In genomic region chr4:123405212-123405856, GRCh38 we compare ENCODE assay signal across 16 cellular contexts. TPM values are rescaled to one million over a fixed set of nuclear protein-coding genes. Genes with fewer than 3 reads are reported as not detected.
A peak's percentile ranks its signal among the peaks of the same experiment; 100 is the strongest.
DNase-seq lines count a peak whose midpoint lies in the region; ATAC-seq and TF ChIP-seq lines count a peak whose summit lies in the region.
"Had no signal": no experiment of that assay in that cellular context is flagged by ENCODE, and none has a peak within 500 bp of the region (broad histone marks: within the 10 kb centered on the region; RNA-seq: fewer than 3 reads in every experiment).

No MANE protein-coding gene starts in this region.

- H3K4me2 ChIP-seq in IMR-90 (ENCODE audit: low read depth, low read length) (no peak overlapping the region), OCI-LY1 (ENCODE audit: low read length) (peak overlapping the region; percentile 6; the same call in 1 of the 2 replicates)

- H4K91ac ChIP-seq in IMR-90 (ENCODE audit: insufficient read depth, low read depth, low read length), result no peak overlapping the region

- H3K9me3 ChIP-seq in IMR-90 (ENCODE audit: control insufficient read depth, insufficient read depth, low read length) (no peaks in the 10 kb centered on the region), OCI-LY1 (ENCODE audit: low read length) (0 out of 2 replicates have a peak, but pooled peaks cover 3% of the 10 kb centered on the region), sigmoid colon (no peaks in the 10 kb centered on the region)
- H3K9me3 ChIP-seq: right lobe of liver had no signal

- H2AK9ac ChIP-seq in IMR-90 (replicated peaks; ENCODE audit: low read depth, low read length, poor library complexity), result no peak overlapping the region

- BruUV-seq in IMR-90 (replicated peaks; lab: Mats Ljungman, UMichigan), result no TSS peak

- no peak overlapping the region for H2BK15ac ChIP-seq in IMR-90 (ENCODE audit: low read depth, low read length)

- CTCF ChIA-PET in IMR-90 (lab: Yijun Ruan, JAX), result interaction anchor here (0.6 kb wide), 2 partner anchors 603 to 665 kb away, joined by 3 read pairs; no protein-coding TSS in a partner anchor

- no peak for DNase-seq in IMR-90
- DNase-seq in fibroblast of pulmonary artery (ENCODE audit: low read depth), result peak; percentile 46
- DNase-seq in sigmoid colon, result no peak
- no peak for DNase-seq in NCI-H226
- no peak for DNase-seq in pons (ENCODE audit: low spot score)
- DNase-seq: activated naive CD4-positive, alpha-beta T cell treated with anti-CD3 and anti-CD28 coated beads, Interleukin-2, amount 50 U/mL, for 16 hours; AML-193; central memory CD4-positive, alpha-beta T cell; endodermal cell; NCI-H345; right lobe of liver; stimulated activated CD4-positive, alpha-beta T cell treated with anti-CD3 and anti-CD28 coated beads, Interleukin-4, amount 100 ng/mL, for 1 hour had no signal

- dilution Hi-C loops in IMR-90 (cut with HindIII; ENCODE audit: low sequenced_read_pairs, unreplicated experiment), result no loop called here

- H4K8ac ChIP-seq in IMR-90 (ENCODE audit: low read depth in 2 of 2, low read length in 2 of 2), result no peak overlapping the region; a peak in 1 of 4 replicates

- H3K27me3 ChIP-seq in IMR-90 (ENCODE audit: control insufficient read depth, insufficient read depth, low read length) (no peaks in the 10 kb centered on the region), OCI-LY1 (ENCODE audit: insufficient read depth, low read length) (no peaks in the 10 kb centered on the region), sigmoid colon (no peaks in the 10 kb centered on the region)
- H3K27me3 ChIP-seq: right lobe of liver had no signal

- POLR2A ChIA-PET in IMR-90 (lab: Charles Lee; ENCODE audit: unreplicated experiment), result no interaction called here

- no peak overlapping the region for H3K23ac ChIP-seq in IMR-90 (ENCODE audit: low read depth, low read length)

- H2BK20ac ChIP-seq in IMR-90 (ENCODE audit: low read depth, low read length), result no peak overlapping the region

- no peak for TF ChIP-seq EP300 in sigmoid colon (IDR thresholded peaks at IDR 0.05)

- ATAC-seq in IMR-90 (ENCODE audit: low read depth), result no peak
- ATAC-seq in HG03432 (IDR thresholded peaks at IDR 0.05; ENCODE audit: unreplicated experiment), result no peak
- no peak for ATAC-seq in GM19395 (IDR thresholded peaks at IDR 0.05; ENCODE audit: unreplicated experiment)

- peak overlapping the region; percentile 78; the same call in 1 of the 2 replicates for H3K18ac ChIP-seq in IMR-90 (ENCODE audit: low read depth, low read length)

- TF ChIP-seq CTCF in IMR-90 (conservative IDR thresholded peaks at IDR 0.05; ENCODE audit: low read depth, low read length), result no peak
- TF ChIP-seq CTCF in OCI-LY1 (IDR thresholded peaks at IDR 0.05; ENCODE audit: low read length), result no peak
- no peak for TF ChIP-seq CTCF in fibroblast of pulmonary artery (IDR thresholded peaks at IDR 0.05; ENCODE audit: low read length, missing control alignments)
- no peak for TF ChIP-seq CTCF in sigmoid colon (IDR thresholded peaks at IDR 0.05)

- H2AK5ac ChIP-seq in IMR-90 (ENCODE audit: low read depth, low read length), result no peak overlapping the region

- H2AFZ ChIP-seq in IMR-90 (replicated peaks; ENCODE audit: low read length, poor library complexity) (no peak overlapping the region), OCI-LY1 (ENCODE audit: low read length) (no peak overlapping the region)

- H3K4ac ChIP-seq in IMR-90 (ENCODE audit: low read depth, low read length), result no peak overlapping the region

- intact Hi-C loops in IMR-90 (cut with micrococcal nuclease), result no loop called here
- intact Hi-C loops in sigmoid colon (cut with DNase I), result loop anchor here (10.0 kb wide), 1 partner anchor 99 kb away; no protein-coding TSS in a partner anchor

- H4K5ac ChIP-seq in IMR-90 (ENCODE audit: low read depth, low read length), result no peak overlapping the region; the same call in 1 of the 2 replicates

- TF ChIP-seq POLR2A in IMR-90 (IDR thresholded peaks at IDR 0.05; ENCODE audit: low read depth, low read length) (no peak), sigmoid colon (IDR thresholded peaks at IDR 0.05) (no peak)

- H3K4me3 ChIP-seq in IMR-90 (ENCODE audit: insufficient read depth, low read depth, low read length) (no peak overlapping the region), OCI-LY1 (ENCODE audit: low read depth, low read length, poor library complexity, severe bottlenecking) (no peak overlapping the region), fibroblast of pulmonary artery (replicated peaks; ENCODE audit: low read depth, low read length) (peak overlapping the region; percentile 69), sigmoid colon (peak overlapping the region in 2 of 4 donors; percentile 65 to 88)
- H3K4me3 ChIP-seq: right lobe of liver, SK-N-MC had no signal

- H3K79me1 ChIP-seq in IMR-90 (ENCODE audit: low read depth in 1 of 2, low read length in 2 of 2), result peaks cover 9 to 28% of the 10 kb centered on the region in 2 experiments; a peak in 3 of 4 replicates

- H3K56ac ChIP-seq in IMR-90 (ENCODE audit: extremely low read depth, insufficient read depth, low read length), result no peak overlapping the region

- H2BK5ac ChIP-seq in IMR-90 (ENCODE audit: low read depth, low read length, poor library complexity, severe bottlenecking), result no peak overlapping the region

- WGBS in IMR-90 (ENCODE audit: extremely low coverage in 2 of 2, insufficient read length in 1 of 2), 2 experiments, result no CpG with 5 or more reads among the region's 5 CpGs
- 71 to 75% methylated on average over 5 of the region's 5 CpGs for WGBS in sigmoid colon, 2 donors

- peaks cover 3% of the 10 kb centered on the region for H3K4me1 ChIP-seq in IMR-90 (ENCODE audit: control insufficient read depth, insufficient read depth, low read length)
- peaks cover 66% of the 10 kb centered on the region for H3K4me1 ChIP-seq in OCI-LY1 (ENCODE audit: insufficient read depth, low read length, severe bottlenecking)
- peaks cover 0 to 10% (median 3%) of the 10 kb centered on the region in 4 donors for H3K4me1 ChIP-seq in sigmoid colon

- H3K9ac ChIP-seq in IMR-90 (ENCODE audit: low read depth, low read length) (no peak overlapping the region), OCI-LY1 (ENCODE audit: low read length) (no peak overlapping the region)

- peaks cover 8% of the 10 kb centered on the region; the same call in 1 of the 2 replicates for H3K9me1 ChIP-seq in IMR-90 (ENCODE audit: insufficient read depth, low read length)

- H4K20me1 ChIP-seq in IMR-90 (ENCODE audit: insufficient read depth, low read length), result no peaks in the 10 kb centered on the region
- H4K20me1 ChIP-seq in OCI-LY1 (ENCODE audit: insufficient read depth, low read length), result no peaks in the 10 kb centered on the region

- no peak overlapping the region for H2BK120ac ChIP-seq in IMR-90 (ENCODE audit: low read depth, low read length)

- TF ChIP-seq RAD21 in IMR-90 (IDR thresholded peaks at IDR 0.05; ENCODE audit: low read length), result no peak

- in situ Hi-C loops in IMR-90 (cut with MboI; ENCODE audit: low sequenced_read_pairs), result no loop called here

- no peak overlapping the region for H3K14ac ChIP-seq in IMR-90 (replicated peaks; ENCODE audit: low read depth, low read length)

- H3K9me2 ChIP-seq in OCI-LY1 (ENCODE audit: low read depth, low read length), result no peaks in the 10 kb centered on the region

- H3K79me2 ChIP-seq in OCI-LY1 (ENCODE audit: insufficient read depth, low read length), result peaks cover 47% of the 10 kb centered on the region

- H3F3A ChIP-seq in OCI-LY1 (ENCODE audit: insufficient read depth, low read length), result 0 out of 2 replicates have a peak, but pooled peaks cover 8% of the 10 kb centered on the region

- H3K27ac ChIP-seq in IMR-90 (ENCODE audit: insufficient read depth, low read length) (no peak overlapping the region), OCI-LY1 (ENCODE audit: low read depth, low read length, poor library complexity, severe bottlenecking) (no peak overlapping the region), sigmoid colon (peak overlapping the region; percentile 2 to 90 (median 70))
- H3K27ac ChIP-seq: right lobe of liver, SK-N-MC had no signal

- H3K36me3 ChIP-seq in IMR-90 (ENCODE audit: control insufficient read depth, insufficient read depth, low read length), result peaks cover 22% of the 10 kb centered on the region
- peaks cover 52% of the 10 kb centered on the region for H3K36me3 ChIP-seq in OCI-LY1 (ENCODE audit: insufficient read depth, low read length)
- peaks cover 0 to 17% (median 3%) of the 10 kb centered on the region in 4 donors for H3K36me3 ChIP-seq in sigmoid colon

TF ChIP-seq in IMR-90, 13 proteins besides CTCF, POLR2A, EP300 and RAD21:
- TF ChIP-seq BHLHE40 (IDR thresholded peaks at IDR 0.05; ENCODE audit: low read depth, low read length) (no peak), NFE2L2 (IDR thresholded peaks at IDR 0.05; ENCODE audit: low read depth, low read length) (no peak), FOS (IDR thresholded peaks at IDR 0.05; ENCODE audit: low read depth, low read length) (no peak), RFX5 (IDR thresholded peaks at IDR 0.05; ENCODE audit: low read depth, low read length) (no peak), RCOR1 (IDR thresholded peaks at IDR 0.05; ENCODE audit: insufficient replicate concordance, low read length) (no peak), MAZ (IDR thresholded peaks at IDR 0.05; ENCODE audit: borderline replicate concordance, low read depth, low read length) (no peak), MXI1 (IDR thresholded peaks at IDR 0.05; ENCODE audit: borderline replicate concordance, low read depth, low read length) (no peak), MAFK (IDR thresholded peaks at IDR 0.05; ENCODE audit: low read depth, low read length) (no peak), CHD1 (IDR thresholded peaks at IDR 0.05; ENCODE audit: low read depth, low read length) (no peak)

RNA-seq across cellular contexts. Expression of gene SPRY1, which starts 8.7 kb away (rescaled TPM):
- total RNA-seq in IMR-90 (2012; rRNA removed) (1.4 and 1.9 TPM in 2 replicates), sigmoid colon (10 to 100 TPM; 37.6 to 84.4 (median 56.7) TPM)
- polyA plus RNA-seq in IMR-90 (2012; rRNA removed) (2.2 and 2.6 TPM in 2 replicates), sigmoid colon (10 to 100 TPM in 2 of 3 donors, 1 to 10 TPM in 1; 5.5 to 21.0 (median 18.1) TPM)
- polyA plus RNA-seq in IMR-90 (2012; cell fraction: cytosol; rRNA removed), result 2.7 and 2.9 TPM in 2 replicates
- polyA plus RNA-seq in IMR-90 (2012; cell fraction: nucleus; rRNA removed; ENCODE audit: low replicate concordance), result 1.8 and 3.7 TPM in 2 replicates

Comparison
In these comparisons a context has a peak if more than half of its experiments do, and no peak if none do; other contexts are left out.
1. H3K27ac ChIP-seq: peak in sigmoid colon (4 of 4); none in IMR-90 (single experiment) and OCI-LY1 (single experiment).
2. RNA of gene SPRY1, which starts 8.7 kb away (total RNA-seq): 37.6 to 84.4 TPM in sigmoid colon; 1.4 to 1.9 TPM in IMR-90; every median in the first group is over 10 times any median in the second.